In the genomic region with DNA sequence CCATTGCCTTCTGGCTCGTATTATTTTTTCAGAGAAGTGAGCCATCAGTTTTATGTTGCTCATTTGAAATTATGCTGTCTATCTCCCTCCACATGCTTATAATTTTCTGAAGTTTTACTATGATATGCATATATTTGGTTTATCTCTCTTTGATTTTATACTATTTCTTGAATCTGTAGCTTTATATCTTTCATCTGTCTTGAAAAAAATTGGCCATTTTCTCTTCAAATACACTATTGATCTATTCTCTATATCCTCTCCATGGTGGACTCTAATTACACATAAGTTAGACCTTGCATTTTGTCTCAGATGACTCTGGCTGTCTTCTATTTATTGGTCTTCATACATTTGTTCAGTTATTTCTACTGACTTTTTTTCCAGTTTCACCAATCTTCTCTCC, we compare ENCODE assay signal across 34 cellular contexts. TPM values are rescaled to one million over a fixed set of nuclear protein-coding genes. Genes with fewer than 3 reads are reported as not detected.
DNase-seq lines count a peak whose midpoint lies in the region; ATAC-seq and TF ChIP-seq lines count a peak whose summit lies in the region.
"Had no signal": no experiment of that assay in that cellular context is flagged by ENCODE, and none has a peak within 500 bp of the region (broad histone marks: within the 10 kb centered on the region; RNA-seq: fewer than 3 reads in every experiment).

No MANE protein-coding gene starts in this region.

- POLR2A ChIA-PET in SK-N-SH (lab: Yijun Ruan, JAX) (no interaction called here), HEK293 (lab: Yijun Ruan, JAX) (no interaction called here)

- H2AFZ ChIP-seq in SK-N-SH (ENCODE audit: low read depth): no peak overlapping the region

- H3K36me3 ChIP-seq in SK-N-SH (replicated peaks in 1 of 2; ENCODE audit: control insufficient read depth in 1 of 2, insufficient read depth in 2 of 2, low read length in 1 of 2) (no peaks in the 10 kb centered on the region), HEK293 (ENCODE audit: control insufficient read depth in 2 of 2, insufficient read depth in 1 of 2, low read length in 2 of 2) (no peaks in the 10 kb centered on the region)
- H3K36me3 ChIP-seq: BE2C; BLaER1; BLaER1 treated with 17β-estradiol and CSF1 and Interleukin-3, amounts not matched to agents 10 nM and 100 nM had no signal

- H3K36me3 Mint-ChIP-seq in chondrocyte (ENCODE audit: low read depth): peaks cover 6% of the 10 kb centered on the region
- H3K36me3 Mint-ChIP-seq: CD14-positive monocyte; CD4-positive, alpha-beta memory T cell; CD4-positive, CD25-positive, alpha-beta regulatory T cell; CD8-positive, alpha-beta memory T cell; CD8-positive, alpha-beta T cell had no signal

- TF ChIP-seq CTCF in SK-N-SH (IDR thresholded peaks at IDR 0.05) (no peak), HEK293 (tag by site-specific recombination; IDR thresholded peaks at IDR 0.05) (no peak), chondrocyte (IDR thresholded peaks at IDR 0.05) (no peak)

- no peak overlapping the region for H3K9ac ChIP-seq in SK-N-SH
- H3K9ac ChIP-seq: BLaER1; BLaER1 treated with 17β-estradiol and CSF1 and Interleukin-3, amounts not matched to agents 10 nM and 100 nM had no signal

- H3K4me1 Mint-ChIP-seq in chondrocyte (ENCODE audit: low read depth): no peaks in the 10 kb centered on the region
- H3K4me1 Mint-ChIP-seq: CD14-positive monocyte; CD4-positive, alpha-beta memory T cell; CD4-positive, CD25-positive, alpha-beta regulatory T cell; CD8-positive, alpha-beta memory T cell had no signal

- DNase-seq in SK-N-SH: no peak
- DNase-seq in chondrocyte (ENCODE audit: low spot score): no peak
- no peak for DNase-seq in NCI-H1436 (lab: John Stamatoyannopoulos, UW)
- DNase-seq in middle frontal gyrus (ENCODE audit: extremely low spot score, low spot score): no peak
- DNase-seq: 8988T; ACHN; AML-193; BE2C; C1 segment of cervical spinal cord; Caco-2; Calu3; CD4-positive, alpha-beta memory T cell; CD4-positive, alpha-beta T cell; CD4-positive, CD25-positive, alpha-beta regulatory T cell; CD8-positive, alpha-beta memory T cell; CD8-positive, alpha-beta T cell; COR-L47; DMS 273 treated with DMSO at 0.1 percent for 48 hours; DMS153; DMS53; DMS79; DMS79 treated with DMSO at 0.1 percent for 48 hours; DND-41; EL had no signal

- no peaks in the 10 kb centered on the region for H3K27me3 ChIP-seq in SK-N-SH (ENCODE audit: insufficient read depth)
- H3K27me3 ChIP-seq: BE2C; BLaER1; BLaER1 treated with 17β-estradiol and CSF1 and Interleukin-3, amounts not matched to agents 10 nM and 100 nM had no signal

- H3K4me2 ChIP-seq in SK-N-SH: no peak overlapping the region
- H3K4me2 ChIP-seq: A549; BLaER1; BLaER1 treated with 17β-estradiol and CSF1 and Interleukin-3, amounts not matched to agents 10 nM and 100 nM had no signal

- no peaks in the 10 kb centered on the region; the same call in 1 of the 2 replicates for H3K79me2 ChIP-seq in SK-N-SH (ENCODE audit: insufficient read depth)

- H3K27ac ChIP-seq in SK-N-SH (ENCODE audit: low read depth in 2 of 2, low read length in 1 of 2) (no peak overlapping the region), HEK293 (ENCODE audit: extremely low read depth, low read depth, low read length) (no peak overlapping the region)
- H3K27ac ChIP-seq: 22Rv1; A549; BLaER1; BLaER1 treated with 17β-estradiol and CSF1 and Interleukin-3, amounts not matched to agents 10 nM and 100 nM; C4-2B had no signal

- H3K9me3 ChIP-seq in SK-N-SH (peaks cover 14% of the 10 kb centered on the region; the same call in 1 of the 2 replicates), HEK293 (ENCODE audit: control insufficient read depth, insufficient read depth, low read depth, low read length) (no peaks in the 10 kb centered on the region)
- H3K9me3 ChIP-seq: A549; BE2C; BLaER1; BLaER1 treated with 17β-estradiol and CSF1 and Interleukin-3, amounts not matched to agents 10 nM and 100 nM; Caco-2 had no signal

- no peak overlapping the region for H3K4me3 Mint-ChIP-seq in chondrocyte (ENCODE audit: unreplicated experiment)
- H3K4me3 Mint-ChIP-seq: B cell; CD14-positive monocyte; CD4-positive, alpha-beta memory T cell; CD4-positive, alpha-beta T cell; CD4-positive, CD25-positive, alpha-beta regulatory T cell; CD8-positive, alpha-beta memory T cell; CD8-positive, alpha-beta T cell had no signal

- H3K27me3 Mint-ChIP-seq in chondrocyte (ENCODE audit: low read depth): no peaks in the 10 kb centered on the region
- H3K27me3 Mint-ChIP-seq: B cell had no signal

- H3K4me3 ChIP-seq in SK-N-SH (ENCODE audit: low read depth in 2 of 2, low read length in 1 of 2): no peak overlapping the region
- H3K4me3 ChIP-seq in HEK293 (ENCODE audit: low read depth, low read length): no peak overlapping the region
- H3K4me3 ChIP-seq: A549; BLaER1; BLaER1 treated with 17β-estradiol and CSF1 and Interleukin-3, amounts not matched to agents 10 nM and 100 nM had no signal

- CTCF ChIA-PET in SK-N-SH (lab: Yijun Ruan, JAX) (no interaction called here), HEK293 (lab: Yijun Ruan, JAX) (no interaction called here)

- H3K27ac Mint-ChIP-seq in chondrocyte (ENCODE audit: unreplicated experiment): peak overlapping the region; percentile 50
- H3K27ac Mint-ChIP-seq: B cell; CD14-positive monocyte; CD4-positive, alpha-beta memory T cell; CD4-positive, alpha-beta T cell; CD4-positive, CD25-positive, alpha-beta regulatory T cell; CD8-positive, alpha-beta memory T cell; CD8-positive, alpha-beta T cell had no signal

- H3K9me3 Mint-ChIP-seq in chondrocyte (ENCODE audit: low read depth): peaks cover 13% of the 10 kb centered on the region

- H4K20me1 ChIP-seq in SK-N-SH (ENCODE audit: insufficient read depth): no peaks in the 10 kb centered on the region
- H4K20me1 ChIP-seq: BLaER1; BLaER1 treated with 17β-estradiol and CSF1 and Interleukin-3, amounts not matched to agents 10 nM and 100 nM had no signal

- no peak for TF ChIP-seq EP300 in SK-N-SH (IDR thresholded peaks at IDR 0.05; ENCODE audit: borderline replicate concordance in 1 of 2, low read depth in 1 of 2, low read length in 1 of 2)

- 20% methylated on average over 1 of the region's 1 CpG for WGBS in SK-N-SH (ENCODE audit: low lambda C conversion rate)

- no peak for TF ChIP-seq RAD21 in SK-N-SH (IDR thresholded peaks at IDR 0.05; ENCODE audit: low read length)

- H3F3A ChIP-seq in SK-N-SH (replicated peaks; ENCODE audit: insufficient read depth): no peaks in the 10 kb centered on the region

- no peak for ATAC-seq in SK-N-SH treated with all-trans-retinoic acid at 6 μM for 48 hours
- ATAC-seq: A549; CD8-positive, alpha-beta T cell had no signal

- no peaks in the 10 kb centered on the region for H3K4me1 ChIP-seq in SK-N-SH (ENCODE audit: control insufficient read depth in 1 of 2, insufficient read depth in 2 of 2, low read depth in 1 of 2, low read length in 1 of 2)
- H3K4me1 ChIP-seq in HEK293 (ENCODE audit: control insufficient read depth, insufficient read depth, low read length): 0 out of 2 replicates have a peak, but pooled peaks cover 2% of the 10 kb centered on the region
- H3K4me1 ChIP-seq: A549; BE2C; BLaER1; BLaER1 treated with 17β-estradiol and CSF1 and Interleukin-3, amounts not matched to agents 10 nM and 100 nM; Caco-2 had no signal

- no peaks in the 10 kb centered on the region for H3K9me2 ChIP-seq in SK-N-SH

TF ChIP-seq in SK-N-SH, 30 proteins besides CTCF, POLR2A, EP300 and RAD21:
- no peak for TF ChIP-seq FOXM1 (IDR thresholded peaks at IDR 0.05; ENCODE audit: low read depth)
- TF ChIP-seq SIN3A (IDR thresholded peaks at IDR 0.05; ENCODE audit: borderline replicate concordance, low read depth, low read length): no peak
- no peak for TF ChIP-seq FOXJ3 (CRISPR knock-in tag; IDR thresholded peaks at IDR 0.05)
- TF ChIP-seq JUND (IDR thresholded peaks at IDR 0.05): no peak
- no peak for TF ChIP-seq RFX5 (IDR thresholded peaks at IDR 0.05; ENCODE audit: low read length)
- no peak for TF ChIP-seq YY1 (IDR thresholded peaks at IDR 0.05; ENCODE audit: low read depth)
- TF ChIP-seq CHD2 (IDR thresholded peaks at IDR 0.05; ENCODE audit: low read length, partially characterized antibody): no peak
- no peak for TF ChIP-seq EZH2phosphoT487 (IDR thresholded peaks at IDR 0.05; ENCODE audit: borderline replicate concordance, low read depth)
- no peak for TF ChIP-seq ELF1 (IDR thresholded peaks at IDR 0.05)
- TF ChIP-seq NFIC (IDR thresholded peaks at IDR 0.05; ENCODE audit: borderline replicate concordance): no peak
- TF ChIP-seq POLR2AphosphoS5 (IDR thresholded peaks at IDR 0.05; ENCODE audit: low read depth, low read length): no peak
- no peak for TF ChIP-seq MEF2A (IDR thresholded peaks at IDR 0.05; ENCODE audit: borderline replicate concordance, low read depth)
- TF ChIP-seq TEAD4 (IDR thresholded peaks at IDR 0.05; ENCODE audit: borderline replicate concordance, insufficient read depth): no peak
- TF ChIP-seq MXI1 (IDR thresholded peaks at IDR 0.05; ENCODE audit: low read depth, low read length): no peak

TF ChIP-seq in HEK293, 187 proteins besides CTCF, POLR2A, EP300 and RAD21:
- TF ChIP-seq ZNF558 (tag by site-specific recombination; IDR thresholded peaks at IDR 0.05) (peak; percentile 99), ZNF341 (tag by site-specific recombination; IDR thresholded peaks at IDR 0.05; ENCODE audit: low read depth) (no peak)

RNA-seq across cellular contexts. Expression of a gene that starts 13.7 kb away (rescaled TPM):
- 0.10 and 0.15 TPM in 2 replicates for polyA plus RNA-seq in SK-N-SH (2012; rRNA removed)
- polyA plus RNA-seq in SK-N-SH (2012; cell fraction: cytosol; rRNA removed): 0.09 and 0.16 TPM in 2 replicates
- 0.12 and 0.24 TPM in 2 replicates for polyA plus RNA-seq in SK-N-SH (2012; cell fraction: nucleus; rRNA removed)
- total RNA-seq in chondrocyte: 0.22 to 2.0 TPM (median 2.0 TPM) in 3 replicates
- total RNA-seq: A172; Caco-2; Calu3; CD4-positive, alpha-beta memory T cell; CD4-positive, alpha-beta T cell had no signal
- polyA plus RNA-seq: A549; CD14-positive monocyte; CD4-positive, CD25-positive, alpha-beta regulatory T cell; CD8-positive, alpha-beta memory T cell had no signal

RNA-seq across cellular contexts. Expression of a gene that starts 55.9 kb away (rescaled TPM):
- polyA plus RNA-seq in SK-N-SH (2012; rRNA removed): 6.5 and 7.8 TPM in 2 replicates
- 10.8 and 15.0 TPM in 2 replicates for polyA plus RNA-seq in SK-N-SH (2012; cell fraction: cytosol; rRNA removed)
- 1.8 and 5.1 TPM in 2 replicates for polyA plus RNA-seq in SK-N-SH (2012; cell fraction: nucleus; rRNA removed)
- total RNA-seq in chondrocyte: 28.7 to 36.1 TPM (median 28.8 TPM) in 3 replicates
